In genomic region chr1:91555074-91555730, GRCh38 we compare ENCODE assay signal across 1 cellular context.
TF ChIP-seq lines count a peak whose summit lies in the region.

No MANE protein-coding gene starts in this region.

TF ChIP-seq in GM12878, 131 proteins besides CTCF, POLR2A, EP300 and RAD21 (continued from another document):
- TF ChIP-seq NKRF (conservative IDR thresholded peaks at IDR 0.05): no peak
- TF ChIP-seq MEF2A (IDR thresholded peaks at IDR 0.05; ENCODE audit: insufficient read depth, low read depth, low read length): no peak
- no peak for TF ChIP-seq MTA3 (IDR thresholded peaks at IDR 0.05; ENCODE audit: borderline replicate concordance, low read length)
- TF ChIP-seq ZBTB11 (CRISPR knock-in tag; IDR thresholded peaks at IDR 0.05): no peak
- TF ChIP-seq SMAD1 (IDR thresholded peaks at IDR 0.05; ENCODE audit: low read depth, partially characterized antibody): no peak
- no peak for TF ChIP-seq NFIC (IDR thresholded peaks at IDR 0.05; ENCODE audit: low read depth, low read length)
- TF ChIP-seq IKZF1 (conservative IDR thresholded peaks at IDR 0.05): no peak
